Comparison of ENCODE assay signal across 8 cellular contexts in genomic region chr3:170357920-170358854, GRCh38.
DNase-seq lines count a peak whose midpoint lies in the region; ATAC-seq lines count a peak whose summit lies in the region.

No MANE protein-coding gene starts in this region.

- peak; percentile 3 to 6 for ATAC-seq in activated CD4-positive, CD25-positive, alpha-beta regulatory T cell treated with anti-CD3 and anti-CD28 coated beads, Interleukin-2, amount 50 U/mL, for 24 hours
- peak; percentile 7 for ATAC-seq in central memory CD8-positive, alpha-beta T cell (replicated peaks; ENCODE audit: extremely low read depth, poor library complexity, severe bottlenecking)
- no peak for ATAC-seq in HG02623 (IDR thresholded peaks at IDR 0.05; ENCODE audit: unreplicated experiment)

- in situ Hi-C loops in HAP-1 (cut with MboI; ENCODE audit: low sequenced_read_pairs), result no loop called here

- no peaks in the 10 kb centered on the region for H3K9me3 ChIP-seq in HAP-1

- H3K27me3 ChIP-seq in HAP-1 (ENCODE audit: low read depth), result no peaks in the 10 kb centered on the region

- H3K4me1 Mint-ChIP-seq in central memory CD8-positive, alpha-beta T cell, result peaks cover 45% of the 10 kb centered on the region

- peaks cover 42% of the 10 kb centered on the region for H3K36me3 Mint-ChIP-seq in central memory CD8-positive, alpha-beta T cell (ENCODE audit: insufficient read depth)

- peak overlapping the region; percentile 84 for H3K4me3 Mint-ChIP-seq in central memory CD8-positive, alpha-beta T cell

- DNase-seq in GDM1 (lab: John Stamatoyannopoulos, UW) (peak; percentile 52), HAP-1 (ENCODE audit: low spot score in 2 of 2) (peak in 1 of 2 experiments; percentile 82), NCI-H1105 (lab: John Stamatoyannopoulos, UW) (peak; percentile 63), kidney tubule cell (ENCODE audit: low spot score) (peak; percentile 84)
- DNase-seq in central memory CD8-positive, alpha-beta T cell (ENCODE audit: low spot score in 2 of 2), result peak; percentile 71 to 76
- DNase-seq in stimulated activated CD4-positive, alpha-beta T cell treated with anti-CD3 and anti-CD28 coated beads, Interleukin-1b, Interleukin-23, amount 100 ng/mL, for 24 hours (ENCODE audit: low read depth in 4 of 4, low spot score in 1 of 4), result peak; percentile 26 to 73 (median 46)

- peak overlapping the region; percentile 97 for H3K27ac Mint-ChIP-seq in central memory CD8-positive, alpha-beta T cell (ENCODE audit: low read depth)

- no peaks in the 10 kb centered on the region for H3K9me3 Mint-ChIP-seq in central memory CD8-positive, alpha-beta T cell

- no peaks in the 10 kb centered on the region for H3K27me3 Mint-ChIP-seq in central memory CD8-positive, alpha-beta T cell

- peaks cover 10% of the 10 kb centered on the region for H3K36me3 ChIP-seq in HAP-1 (replicated peaks)

- peak overlapping the region; percentile 83 for H3K4me3 ChIP-seq in HAP-1

- peaks cover 12% of the 10 kb centered on the region; the same call in 1 of the 2 replicates for H3K4me1 ChIP-seq in HAP-1
